ENCODE assay signal across 29 cellular contexts in genomic region chr2:229152784-229153183, GRCh38.
"Had no signal": no experiment of that assay in that cellular context is flagged by ENCODE, and none has a peak within 500 bp of the region (broad histone marks: within the 10 kb centered on the region; RNA-seq: fewer than 3 reads in every experiment).

No MANE protein-coding gene starts in this region.

- DNase-seq: activated CD4-positive, alpha-beta T cell treated with anti-CD3 and anti-CD28 coated beads, Interleukin-2, amount 10 ng/mL, durations not matched to agents 24 days and 14 days; activated CD4-positive, alpha-beta T cell treated with anti-CD3 and anti-CD28 coated beads, Interleukin-2, amount 50 U/mL, for 4 hours; activated CD8-positive, alpha-beta T cell treated with anti-CD3 and anti-CD28 coated beads for 36 hours; activated effector memory CD4-positive, alpha-beta T cell treated with anti-CD3 and anti-CD28 coated beads, Interleukin-2, amount 50 U/mL, for 16 hours; activated naive CD4-positive, alpha-beta T cell; activated naive CD4-positive, alpha-beta T cell treated with anti-CD3 and anti-CD28 coated beads, Interleukin-2, amount 50 U/mL, for 16 hours; activated naive CD8-positive, alpha-beta T cell treated with anti-CD3 and anti-CD28 coated beads for 36 hours; activated T-cell treated with anti-CD3 and anti-CD28 coated beads, Interleukin-2, amount 50 U/mL, for 1 hour; activated T-cell treated with anti-CD3 and anti-CD28 coated beads, Interleukin-2, amount 50 U/mL, for 72 hours; body of pancreas; central memory CD4-positive, alpha-beta T cell; Kasumi-1; KBM-7; MG63; NCI-H1048; NCI-H1105 treated with DMSO at 0.1 percent for 48 hours; NCI-H1436; NCI-H1694; NCI-H2029; NCI-H345; NCI-H524 treated with DMSO at 0.1 percent for 48 hours; PC-3; Peyer's patch; RPMI8226; SHP77 treated with DMSO at 0.1 percent for 48 hours; SK-N-SH had no signal

- H3K27ac ChIP-seq: body of pancreas, SJSA1 had no signal

- H3K36me3 ChIP-seq: Peyer's patch, SJSA1 had no signal

- H3K4me3 ChIP-seq: ascending aorta, body of pancreas, MG63, Peyer's patch, SJSA1 had no signal

- H3K9me3 ChIP-seq: ascending aorta, body of pancreas, MG63, Peyer's patch, SK-N-SH had no signal

- ATAC-seq: activated CD8-positive, alpha-beta T cell treated with anti-CD3 and anti-CD28 coated beads for 36 hours; activated T-cell treated with anti-CD3 and anti-CD28 coated beads, Interleukin-2, amount 50 U/mL, for 72 hours; activated T-helper 17 cell treated with anti-CD3 and anti-CD28 coated beads, Interleukin-2, amount 50 U/mL, for 72 hours; body of pancreas; PC-3 had no signal

- H3K4me1 ChIP-seq: body of pancreas, SJSA1 had no signal

- H3K27me3 ChIP-seq: ascending aorta, body of pancreas, MG63, Peyer's patch, SJSA1 had no signal
